Comparison of ENCODE assay signal across 1 cellular context in genomic region chr1:112687785-112688496, GRCh38.
TF ChIP-seq lines count a peak whose summit lies in the region.

No MANE protein-coding gene starts in this region.

TF ChIP-seq in IMR-90, 13 proteins besides CTCF, POLR2A, EP300 and RAD21:
- no peak for TF ChIP-seq MXI1 (IDR thresholded peaks at IDR 0.05; ENCODE audit: borderline replicate concordance, low read depth, low read length)
- no peak for TF ChIP-seq SMC3 (IDR thresholded peaks at IDR 0.05; ENCODE audit: low read depth, low read length)
- TF ChIP-seq RCOR1 (IDR thresholded peaks at IDR 0.05; ENCODE audit: insufficient replicate concordance, low read length), result no peak
- TF ChIP-seq BHLHE40 (IDR thresholded peaks at IDR 0.05; ENCODE audit: low read depth, low read length), result no peak
- no peak for TF ChIP-seq RFX5 (IDR thresholded peaks at IDR 0.05; ENCODE audit: low read depth, low read length)
- no peak for TF ChIP-seq USF2 (IDR thresholded peaks at IDR 0.05; ENCODE audit: low read depth, low read length)
- no peak for TF ChIP-seq MAZ (IDR thresholded peaks at IDR 0.05; ENCODE audit: borderline replicate concordance, low read depth, low read length)
- TF ChIP-seq NFE2L2 (IDR thresholded peaks at IDR 0.05; ENCODE audit: low read depth, low read length), result no peak
- TF ChIP-seq FOS (IDR thresholded peaks at IDR 0.05; ENCODE audit: low read depth, low read length), result no peak
- no peak for TF ChIP-seq MAFK (IDR thresholded peaks at IDR 0.05; ENCODE audit: low read depth, low read length)
- no peak for TF ChIP-seq CHD1 (IDR thresholded peaks at IDR 0.05; ENCODE audit: low read depth, low read length)
- no peak for TF ChIP-seq ELK1 (IDR thresholded peaks at IDR 0.05; ENCODE audit: borderline replicate concordance, low read depth, low read length)
TF ChIP-seq in IMR-90: peak in this region for 0.
